ENCODE assay signal across 8 cellular contexts in genomic region chr22:50306753-50307749, GRCh38. TPM values are rescaled to one million over a fixed set of nuclear protein-coding genes. Genes with fewer than 3 reads are reported as not detected.
DNase-seq lines count a peak whose midpoint lies in the region; ATAC-seq and TF ChIP-seq lines count a peak whose summit lies in the region.

A gene with protein sequence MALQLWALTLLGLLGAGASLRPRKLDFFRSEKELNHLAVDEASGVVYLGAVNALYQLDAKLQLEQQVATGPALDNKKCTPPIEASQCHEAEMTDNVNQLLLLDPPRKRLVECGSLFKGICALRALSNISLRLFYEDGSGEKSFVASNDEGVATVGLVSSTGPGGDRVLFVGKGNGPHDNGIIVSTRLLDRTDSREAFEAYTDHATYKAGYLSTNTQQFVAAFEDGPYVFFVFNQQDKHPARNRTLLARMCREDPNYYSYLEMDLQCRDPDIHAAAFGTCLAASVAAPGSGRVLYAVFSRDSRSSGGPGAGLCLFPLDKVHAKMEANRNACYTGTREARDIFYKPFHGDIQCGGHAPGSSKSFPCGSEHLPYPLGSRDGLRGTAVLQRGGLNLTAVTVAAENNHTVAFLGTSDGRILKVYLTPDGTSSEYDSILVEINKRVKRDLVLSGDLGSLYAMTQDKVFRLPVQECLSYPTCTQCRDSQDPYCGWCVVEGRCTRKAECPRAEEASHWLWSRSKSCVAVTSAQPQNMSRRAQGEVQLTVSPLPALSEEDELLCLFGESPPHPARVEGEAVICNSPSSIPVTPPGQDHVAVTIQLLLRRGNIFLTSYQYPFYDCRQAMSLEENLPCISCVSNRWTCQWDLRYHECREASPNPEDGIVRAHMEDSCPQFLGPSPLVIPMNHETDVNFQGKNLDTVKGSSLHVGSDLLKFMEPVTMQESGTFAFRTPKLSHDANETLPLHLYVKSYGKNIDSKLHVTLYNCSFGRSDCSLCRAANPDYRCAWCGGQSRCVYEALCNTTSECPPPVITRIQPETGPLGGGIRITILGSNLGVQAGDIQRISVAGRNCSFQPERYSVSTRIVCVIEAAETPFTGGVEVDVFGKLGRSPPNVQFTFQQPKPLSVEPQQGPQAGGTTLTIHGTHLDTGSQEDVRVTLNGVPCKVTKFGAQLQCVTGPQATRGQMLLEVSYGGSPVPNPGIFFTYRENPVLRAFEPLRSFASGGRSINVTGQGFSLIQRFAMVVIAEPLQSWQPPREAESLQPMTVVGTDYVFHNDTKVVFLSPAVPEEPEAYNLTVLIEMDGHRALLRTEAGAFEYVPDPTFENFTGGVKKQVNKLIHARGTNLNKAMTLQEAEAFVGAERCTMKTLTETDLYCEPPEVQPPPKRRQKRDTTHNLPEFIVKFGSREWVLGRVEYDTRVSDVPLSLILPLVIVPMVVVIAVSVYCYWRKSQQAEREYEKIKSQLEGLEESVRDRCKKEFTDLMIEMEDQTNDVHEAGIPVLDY (N-terminal part only) (minus strand): TSS chr22:50307646. CDS start chr22:50290584, 17,062 bp downstream.

- BruUV-seq in Panc1 (replicated peaks; lab: Mats Ljungman, UMichigan) = no TSS peak

- CTCF ChIA-PET in Panc1 (lab: Charles Lee) = interaction anchor here (0.6 kb wide), 1 partner anchor 31 kb away, joined by 4 read pairs; no protein-coding TSS in a partner anchor

- H3K4me1 ChIP-seq in Panc1 (ENCODE audit: control insufficient read depth, insufficient read depth, low read length) = peaks cover 54% of the 10 kb centered on the region
- peaks cover 16% of the 10 kb centered on the region for H3K4me1 ChIP-seq in right cardiac atrium (ENCODE audit: control insufficient read depth, insufficient read depth, low read length)

- WGBS in right cardiac atrium = under 1% methylated on average over 102 of the region's 105 CpGs

- H3K4me3 ChIP-seq in Panc1 (ENCODE audit: low read depth in 2 of 2, low read length in 2 of 2) (peak within 1 kb of the TSS; percentile 60 to 74), right cardiac atrium (ENCODE audit: low read length) (peak within 1 kb of the TSS; percentile 84)

- no peak for TF ChIP-seq EP300 in Ishikawa (IDR thresholded peaks at IDR 0.05; ENCODE audit: borderline replicate concordance)

- POLR2A ChIA-PET in Panc1 (lab: Charles Lee) = interaction anchor here (0.7 kb wide), 1 partner anchor 10 kb away, joined by 4 read pairs; no protein-coding TSS in a partner anchor

- peak; percentile 28 for DNase-seq in activated CD4-positive, alpha-beta T cell treated with anti-CD3 and anti-CD28 coated beads for 48 hours
- no peak for DNase-seq in activated CD4-positive, alpha-beta T cell treated with anti-CD3 and anti-CD28 coated beads, Interleukin-2, amount 50 U/mL, for 1 hour
- DNase-seq in Panc1 (ENCODE audit: low read depth, low spot score) = no peak
- peak; percentile 95 for DNase-seq in astrocyte of the hippocampus (ENCODE audit: low read depth, low spot score)
- DNase-seq in right cardiac atrium = peak; percentile 87 to 95 (median 95)
- DNase-seq in posterior cingulate gyrus = peak; percentile 55 to 97 (median 82)
- DNase-seq in activated effector memory CD4-positive, alpha-beta T cell treated with Interleukin-2 at 50 U/mL for 16 hours = no peak

- H3K27me3 ChIP-seq in Panc1 (ENCODE audit: control insufficient read depth, insufficient read depth, low read length) (no peaks in the 10 kb centered on the region), right cardiac atrium (ENCODE audit: control insufficient read depth, insufficient read depth) (no peaks in the 10 kb centered on the region)

- H3K9me3 ChIP-seq in Panc1 (ENCODE audit: control insufficient read depth, insufficient read depth, low read depth, low read length) = no peaks in the 10 kb centered on the region
- no peaks in the 10 kb centered on the region for H3K9me3 ChIP-seq in right cardiac atrium (ENCODE audit: control insufficient read depth, low read length)

- no peak for TF ChIP-seq RAD21 in Ishikawa (IDR thresholded peaks at IDR 0.05; ENCODE audit: low read depth)

- TF ChIP-seq CTCF in Panc1 (IDR thresholded peaks at IDR 0.05) = no peak

- intact Hi-C loops in Panc1 (cut with micrococcal nuclease; ENCODE audit: unreplicated experiment) = no loop called here
- intact Hi-C loops in right cardiac atrium (cut with DNase I) = no loop called here
- intact Hi-C loops in posterior cingulate gyrus (cut with DNase I) = no loop called here

- H3K36me3 ChIP-seq in Panc1 (ENCODE audit: control insufficient read depth, insufficient read depth, low read length) = no peaks in the 10 kb centered on the region; the same call in 1 of the 2 replicates

- ATAC-seq in Panc1 (peak; percentile 27), right cardiac atrium (peak; percentile 63 to 64)

- H3K27ac ChIP-seq in Panc1 (ENCODE audit: low read length) = peak within 1 kb of the TSS; percentile 91
- H3K27ac ChIP-seq in right cardiac atrium (ENCODE audit: low read length) = peak within 1 kb of the TSS; percentile 83

- in situ Hi-C loops in Panc1 (cut with HindIII; ENCODE audit: low pct_unique_long_range_greater_than_20kb, low sequenced_read_pairs) = no loop called here

TF ChIP-seq in Ishikawa, 13 proteins besides CTCF, POLR2A, EP300 and RAD21:
- TF ChIP-seq REST (IDR thresholded peaks at IDR 0.05; ENCODE audit: low read depth) = no peak
- TF ChIP-seq MAX (IDR thresholded peaks at IDR 0.05) = no peak
- 0 out of 2 replicates have a peak, but pooled peaks have one; percentile 14 for TF ChIP-seq TCF12 (IDR thresholded peaks at IDR 0.05; ENCODE audit: low read depth)
- TF ChIP-seq TEAD4 (IDR thresholded peaks at IDR 0.05) = no peak
- peak; percentile 41; the same call in 1 of the 2 replicates for TF ChIP-seq TAF1 (IDR thresholded peaks at IDR 0.05; ENCODE audit: low read depth)
- TF ChIP-seq YY1 (IDR thresholded peaks at IDR 0.05; ENCODE audit: low read depth) = peak; percentile 82
- TF ChIP-seq ZBTB7A (IDR thresholded peaks at IDR 0.05; ENCODE audit: low read depth) = peak; percentile 51; the same call in 1 of the 2 replicates
- peak; percentile 31; the same call in 1 of the 2 replicates for TF ChIP-seq NFIC (IDR thresholded peaks at IDR 0.05)
TF ChIP-seq in Ishikawa: peak in this region for 5.

RNA-seq across cellular contexts. Expression of the gene that starts here (rescaled TPM):
- 227 TPM for total RNA-seq in Panc1 (2021; ENCODE audit: unreplicated experiment)
- polyA plus RNA-seq in Panc1 (2012; ENCODE audit: insufficient read length) = 239 TPM
- total RNA-seq in right cardiac atrium = 100 to 1,000 TPM in 1 of 4 donors, 10 to 100 TPM in 3; 80.7 to 110 (median 90.6) TPM
- 60.0 TPM for polyA plus RNA-seq in right cardiac atrium

Comparison
In these comparisons a context has a peak if more than half of its experiments do, and no peak if none do; other contexts are left out.
1. DNase-seq: peak in activated CD4-positive, alpha-beta T cell treated with anti-CD3 and anti-CD28 coated beads for 48 hours (single experiment), astrocyte of the hippocampus (single experiment), right cardiac atrium (3 of 3) and posterior cingulate gyrus (10 of 10); none in activated CD4-positive, alpha-beta T cell treated with anti-CD3 and anti-CD28 coated beads, Interleukin-2, amount 50 U/mL, for 1 hour (single experiment), Panc1 (single experiment) and activated effector memory CD4-positive, alpha-beta T cell treated with Interleukin-2 at 50 U/mL for 16 hours (single experiment).